ENCODE assay signal across 10 cellular contexts in the genomic region with DNA sequence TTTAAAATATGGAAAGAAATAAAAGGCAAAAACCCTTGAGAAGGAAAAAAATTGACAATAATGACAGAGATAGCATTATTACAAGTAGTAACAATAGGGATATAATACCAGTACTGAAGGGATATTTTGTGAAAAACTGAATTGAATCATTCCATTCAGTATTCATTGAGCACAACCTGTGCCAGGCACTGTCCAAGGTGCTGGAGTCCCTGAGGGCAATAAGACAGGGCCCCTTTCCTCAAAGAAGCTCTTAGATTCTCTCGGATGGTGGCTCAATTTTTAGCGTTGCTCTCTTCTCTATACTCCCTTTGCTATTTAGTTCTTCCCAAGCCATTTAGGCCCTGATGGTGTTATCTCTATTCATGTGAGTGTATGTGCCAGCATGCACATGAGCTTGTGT. TPM values are rescaled to one million over a fixed set of nuclear protein-coding genes. Genes with fewer than 3 reads are reported as not detected.
A peak's percentile ranks its signal among the peaks of the same experiment; 100 is the strongest.
DNase-seq lines count a peak whose midpoint lies in the region; ATAC-seq and TF ChIP-seq lines count a peak whose summit lies in the region.
"Had no signal": no experiment of that assay in that cellular context is flagged by ENCODE, and none has a peak within 500 bp of the region (broad histone marks: within the 10 kb centered on the region; RNA-seq: fewer than 3 reads in every experiment).

No MANE protein-coding gene starts in this region.

- H3K4me2 ChIP-seq in neuronal stem cell (ENCODE audit: insufficient read depth, low read length, poor library complexity, severe bottlenecking) = no peak overlapping the region
- H3K4me2 ChIP-seq: BLaER1 had no signal

- H3K27me3 Mint-ChIP-seq in activated T-cell treated with anti-CD3 and anti-CD28 coated beads, Interleukin-2, amount 50 U/mL, for 72 hours (ENCODE audit: low read depth) = no peaks in the 10 kb centered on the region

- H2BK15ac ChIP-seq in neuronal stem cell (ENCODE audit: low read length) = no peak overlapping the region

- H3K4me3 Mint-ChIP-seq in activated T-cell treated with anti-CD3 and anti-CD28 coated beads, Interleukin-2, amount 50 U/mL, for 72 hours = no peak overlapping the region

- H3K27ac Mint-ChIP-seq in activated T-cell treated with anti-CD3 and anti-CD28 coated beads, Interleukin-2, amount 50 U/mL, for 72 hours = no peak overlapping the region

- H2AFZ ChIP-seq in neuronal stem cell (ENCODE audit: low read length) = no peak overlapping the region

- no peak overlapping the region for H3K23ac ChIP-seq in neuronal stem cell (ENCODE audit: low read depth, low read length, poor library complexity)

- no peak overlapping the region for H2BK120ac ChIP-seq in neuronal stem cell (ENCODE audit: low read depth, low read length)

- no peak overlapping the region for H3K14ac ChIP-seq in neuronal stem cell (ENCODE audit: low read length)

- H3K9me3 Mint-ChIP-seq in activated T-cell treated with anti-CD3 and anti-CD28 coated beads, Interleukin-2, amount 50 U/mL, for 72 hours = peaks cover 2% of the 10 kb centered on the region in 2 donors

- H2BK12ac ChIP-seq in neuronal stem cell (ENCODE audit: low read length) = no peak overlapping the region

- H3K4me1 Mint-ChIP-seq in activated T-cell treated with anti-CD3 and anti-CD28 coated beads, Interleukin-2, amount 50 U/mL, for 72 hours (ENCODE audit: low read depth) = no peaks in the 10 kb centered on the region

- H3K4me1 ChIP-seq in NT2/D1 (ENCODE audit: insufficient read depth, insufficient read length) (no peaks in the 10 kb centered on the region), colonic mucosa (no peaks in the 10 kb centered on the region), neuronal stem cell (ENCODE audit: control insufficient read depth in 2 of 2, insufficient read depth in 1 of 2, low read depth in 1 of 2, low read length in 2 of 2) (no peaks in the 10 kb centered on the region)
- H3K4me1 ChIP-seq: BLaER1, lower lobe of right lung had no signal

- no peak for TF ChIP-seq CTCF in colonic mucosa (IDR thresholded peaks at IDR 0.05)
- TF ChIP-seq CTCF in lower leg skin (IDR thresholded peaks at IDR 0.05) = no peak

- H3K9me3 ChIP-seq in NT2/D1 (ENCODE audit: insufficient read depth, low read length) = no peaks in the 10 kb centered on the region
- H3K9me3 ChIP-seq in colonic mucosa = no peaks in the 10 kb centered on the region
- no peaks in the 10 kb centered on the region for H3K9me3 ChIP-seq in neuronal stem cell (replicated peaks in 1 of 2; ENCODE audit: control insufficient read depth in 2 of 2, insufficient read depth in 1 of 2, low read depth in 1 of 2, low read length in 2 of 2)
- H3K9me3 ChIP-seq: BLaER1, lower lobe of right lung had no signal

- no peak overlapping the region for H3K9ac ChIP-seq in NT2/D1 (ENCODE audit: insufficient read length, low read depth)
- H3K9ac ChIP-seq in colonic mucosa (ENCODE audit: low read depth in 2 of 2, low read length in 2 of 2) = no peak overlapping the region
- H3K9ac ChIP-seq in neuronal stem cell (ENCODE audit: low read depth, low read length, poor library complexity) = no peak overlapping the region
- H3K9ac ChIP-seq: BLaER1 had no signal

- no peak overlapping the region for H3K4ac ChIP-seq in neuronal stem cell (ENCODE audit: low read length)

- no peak overlapping the region for H2AK5ac ChIP-seq in neuronal stem cell (ENCODE audit: low read depth, low read length)

- H3K4me3 ChIP-seq in NT2/D1 (ENCODE audit: insufficient read length, low read depth) (no peak overlapping the region), colonic mucosa (no peak overlapping the region), neuronal stem cell (ENCODE audit: low read length in 2 of 2) (no peak overlapping the region), lower leg skin (ENCODE audit: low read depth, poor library complexity, severe bottlenecking) (no peak overlapping the region)
- H3K4me3 ChIP-seq: BLaER1, lower lobe of right lung had no signal

- no peaks in the 10 kb centered on the region for H3K27me3 ChIP-seq in NT2/D1 (ENCODE audit: insufficient read depth, insufficient read length)
- no peaks in the 10 kb centered on the region for H3K27me3 ChIP-seq in colonic mucosa
- H3K27me3 ChIP-seq in neuronal stem cell (ENCODE audit: control insufficient read depth in 3 of 3, insufficient read depth in 3 of 3, low read depth in 1 of 3, low read length in 3 of 3) = no peaks in the 10 kb centered on the region
- H3K27me3 ChIP-seq: BLaER1 had no signal

- no peak for ATAC-seq in activated T-cell treated with anti-CD3 and anti-CD28 coated beads, Interleukin-2, amount 50 U/mL, for 72 hours (replicated peaks in 1 of 2)
- ATAC-seq in GM18519 (IDR thresholded peaks at IDR 0.05; ENCODE audit: low FRiP score, unreplicated experiment) = no peak
- ATAC-seq: lower lobe of right lung had no signal

- no peaks in the 10 kb centered on the region for H3K36me3 Mint-ChIP-seq in activated T-cell treated with anti-CD3 and anti-CD28 coated beads, Interleukin-2, amount 50 U/mL, for 72 hours (ENCODE audit: insufficient read depth in 2 of 2)

- intact Hi-C loops in colonic mucosa (cut with DNase I) (loop anchor here (10.0 kb wide), 1 partner anchor 114 kb away; no protein-coding TSS in a partner anchor), lower leg skin (cut with DNase I; ENCODE audit: low total_unique reads) (no loop called here)

- no peaks in the 10 kb centered on the region for H3K79me1 ChIP-seq in neuronal stem cell (ENCODE audit: low read depth, low read length)

- H4K8ac ChIP-seq in neuronal stem cell (ENCODE audit: low read depth, low read length) = no peak overlapping the region

- no CpG with 5 or more reads among the region's 2 CpGs for WGBS in neuronal stem cell (ENCODE audit: extremely low coverage in 2 of 2, insufficient read length in 2 of 2, insufficient replicate concordance in 1 of 2), 2 donors
- 22 to 35% methylated on average over 2 of the region's 2 CpGs for WGBS in lower leg skin, 2 donors

- H3K27ac ChIP-seq in colonic mucosa (no peak overlapping the region), neuronal stem cell (replicated peaks; ENCODE audit: low read length) (no peak overlapping the region)
- H3K27ac ChIP-seq: BLaER1, lower lobe of right lung had no signal

- no peak overlapping the region for H4K91ac ChIP-seq in neuronal stem cell (ENCODE audit: low read depth, low read length, poor library complexity)

- no peak overlapping the region for H2BK5ac ChIP-seq in neuronal stem cell (ENCODE audit: low read length)

- TF ChIP-seq POLR2A in lower leg skin (IDR thresholded peaks at IDR 0.05) = no peak

- H3K18ac ChIP-seq in neuronal stem cell (ENCODE audit: low read length) = no peak overlapping the region

- H3K36me3 ChIP-seq in NT2/D1 (ENCODE audit: insufficient read depth, insufficient read length, low read length) (no peaks in the 10 kb centered on the region), colonic mucosa (no peaks in the 10 kb centered on the region), neuronal stem cell (replicated peaks in 1 of 2; ENCODE audit: control insufficient read depth in 2 of 2, insufficient read depth in 2 of 2, low read length in 2 of 2) (no peaks in the 10 kb centered on the region)
- H3K36me3 ChIP-seq: BLaER1, lower lobe of right lung had no signal

- DNase-seq in activated T-cell treated with anti-CD3 and anti-CD28 coated beads, Interleukin-2, amount 50 U/mL, for 72 hours = peak; percentile 1 to 4
- DNase-seq in activated T-cell treated with anti-CD3 and anti-CD28 coated beads, Interleukin-2, amount 50 U/mL, for 48 hours = no peak
- DNase-seq in NT2/D1 (ENCODE audit: low read depth, low spot score) (peak; percentile 20), colonic mucosa (peak; percentile 29), neuronal stem cell (ENCODE audit: low spot score) (peak; percentile 57), lower leg skin (ENCODE audit: low spot score in 2 of 2) (no peak)
- DNase-seq in stimulated activated naive CD4-positive, alpha-beta T cell (lab: John Stamatoyannopoulos, UW) = no peak
- DNase-seq: lower lobe of right lung had no signal

RNA-seq across cellular contexts. Expression of a gene that starts 34.3 kb away (rescaled TPM):
- total RNA-seq in activated T-cell treated with anti-CD3 and anti-CD28 coated beads, Interleukin-2, amount 50 U/mL, for 72 hours = 1 to 10 TPM; 6.8 to 9.3 TPM
- total RNA-seq in colonic mucosa (10 to 100 TPM; 23.5 to 56.0 TPM), lower leg skin (1 to 10 TPM; 2.9 to 4.7 (median 4.0) TPM)
- 30.3 TPM for polyA plus RNA-seq in neuronal stem cell (2013, experiment 1 of 2)
- 33.4 TPM for polyA plus RNA-seq in neuronal stem cell (2013, experiment 2 of 2)

Comparison
In these comparisons a context has a peak if more than half of its experiments do, and no peak if none do; other contexts are left out.
1. DNase-seq: peak in activated T-cell treated with anti-CD3 and anti-CD28 coated beads, Interleukin-2, amount 50 U/mL, for 72 hours (2 of 2), NT2/D1 (single experiment), colonic mucosa (single experiment) and neuronal stem cell (single experiment); none in activated T-cell treated with anti-CD3 and anti-CD28 coated beads, Interleukin-2, amount 50 U/mL, for 48 hours (0 of 2), lower leg skin (0 of 2) and stimulated activated naive CD4-positive, alpha-beta T cell (0 of 6).